ENCODE assay signal across 9 cellular contexts in the genomic region with DNA sequence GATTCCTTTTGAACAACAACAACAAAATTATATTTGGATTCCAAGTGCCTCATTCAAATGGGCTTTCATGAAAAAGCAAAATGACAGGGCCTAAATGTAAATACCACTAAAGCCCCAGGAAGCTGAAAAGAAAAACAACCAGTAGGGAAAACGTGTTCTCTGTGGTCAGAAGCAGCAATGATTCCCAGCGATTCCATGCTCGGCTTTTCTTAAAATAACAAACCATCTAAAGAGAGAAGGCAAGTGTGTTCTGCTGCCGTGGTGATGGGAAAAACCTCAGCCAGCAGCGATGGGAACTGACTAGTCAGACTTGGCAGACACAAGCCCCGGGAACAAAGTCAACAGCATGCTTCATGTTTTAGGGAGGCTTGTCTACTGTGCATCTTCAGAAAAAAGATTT.
DNase-seq lines count a peak whose midpoint lies in the region; ATAC-seq, FAIRE-seq and TF ChIP-seq lines count a peak whose summit lies in the region.
"Had no signal": no experiment of that assay in that cellular context is flagged by ENCODE, and none has a peak within 500 bp of the region (broad histone marks: within the 10 kb centered on the region; RNA-seq: fewer than 3 reads in every experiment).

No MANE protein-coding gene starts in this region.

- H3K9me3 ChIP-seq in A549: no peaks in the 10 kb centered on the region
- H3K9me3 ChIP-seq in Panc1 (ENCODE audit: control insufficient read depth, insufficient read depth, low read depth, low read length): no peaks in the 10 kb centered on the region
- no peaks in the 10 kb centered on the region for H3K9me3 ChIP-seq in fibroblast of lung (ENCODE audit: control insufficient read depth, insufficient read depth, low read depth, low read length)
- H3K9me3 ChIP-seq in CD4-positive, alpha-beta memory T cell (ENCODE audit: control insufficient read depth in 1 of 2, low read length in 2 of 2): no peaks in the 10 kb centered on the region

- H3K4me3 ChIP-seq in A549 (no peak overlapping the region), Panc1 (ENCODE audit: low read depth in 2 of 2, low read length in 2 of 2) (no peak overlapping the region), fibroblast of lung (replicated peaks in 1 of 4; ENCODE audit: control extremely low read depth in 1 of 4, insufficient read depth in 1 of 4, low read depth in 3 of 4, low read length in 4 of 4) (peak overlapping the region in 1 of 4 experiments; percentile 19)
- H3K4me3 ChIP-seq in CD4-positive, alpha-beta memory T cell (ENCODE audit: low read length in 2 of 2): no peak overlapping the region

- no peak for FAIRE-seq in A549 (lab: Jason Lieb, UNC)

- H3K79me2 ChIP-seq in fibroblast of lung (ENCODE audit: control insufficient read depth, insufficient read depth, low read length): peaks cover 11% of the 10 kb centered on the region

- H3K27me3 ChIP-seq in Panc1 (ENCODE audit: control insufficient read depth, insufficient read depth, low read length) (peaks cover 3% of the 10 kb centered on the region; the same call in 1 of the 2 replicates), fibroblast of lung (ENCODE audit: control insufficient read depth, insufficient read depth, low read length) (no peaks in the 10 kb centered on the region)
- no peaks in the 10 kb centered on the region for H3K27me3 ChIP-seq in CD4-positive, alpha-beta memory T cell (ENCODE audit: insufficient read depth, low read length)

- H3K27ac ChIP-seq in A549 (no peak overlapping the region), Panc1 (ENCODE audit: low read length) (no peak overlapping the region), fibroblast of lung (ENCODE audit: insufficient read depth, low read length) (peak overlapping the region; percentile 37)
- no peak overlapping the region for H3K27ac ChIP-seq in CD4-positive, alpha-beta memory T cell (ENCODE audit: low read depth, low read length)

- H3K27ac Mint-ChIP-seq in CD4-positive, alpha-beta memory T cell: peak overlapping the region in 1 of 7 donors; percentile 62

- in situ Hi-C loops in Panc1 (cut with HindIII; ENCODE audit: low pct_unique_long_range_greater_than_20kb, low sequenced_read_pairs): no loop called here

- POLR2A ChIA-PET in A549 (lab: Yijun Ruan, JAX) (no interaction called here), Panc1 (lab: Charles Lee) (no interaction called here)
- POLR2A ChIA-PET in CD4-positive, alpha-beta memory T cell (lab: Charles Lee; ENCODE audit: partially characterized antibody): no interaction called here

- H3K4me1 ChIP-seq in A549 (peaks cover 8% of the 10 kb centered on the region; the same call in 1 of the 3 replicates), Panc1 (ENCODE audit: control insufficient read depth, insufficient read depth, low read length) (no peaks in the 10 kb centered on the region), fibroblast of lung (ENCODE audit: control insufficient read depth, extremely low read depth, insufficient read depth, low read length) (peaks cover 9% of the 10 kb centered on the region)
- H3K4me1 ChIP-seq in CD4-positive, alpha-beta memory T cell (ENCODE audit: insufficient read depth, low read length): peaks cover 33% of the 10 kb centered on the region

- H3K4me3 Mint-ChIP-seq in CD4-positive, alpha-beta memory T cell: no peak overlapping the region
- H3K4me3 Mint-ChIP-seq: CD4-positive, CD25-positive, alpha-beta regulatory T cell had no signal

- H3K27me3 Mint-ChIP-seq in CD4-positive, alpha-beta memory T cell: no peaks in the 10 kb centered on the region
- H3K27me3 Mint-ChIP-seq: CD4-positive, CD25-positive, alpha-beta regulatory T cell had no signal

- TF ChIP-seq POLR2A in A549 (IDR thresholded peaks at IDR 0.05; ENCODE audit: low read length): no peak

- WGBS in A549 (ENCODE audit: missing lambda C conversion rate): 18% methylated on average over 6 of the region's 6 CpGs

- peaks cover 44 to 90% (median 59%) of the 10 kb centered on the region in 4 donors for H3K4me1 Mint-ChIP-seq in CD4-positive, alpha-beta memory T cell

- H2AFZ ChIP-seq in fibroblast of lung (ENCODE audit: low read length): no peak overlapping the region

- H3K9ac ChIP-seq in fibroblast of lung (ENCODE audit: insufficient read depth, low read length): no peak overlapping the region

- no peak for TF ChIP-seq CTCF in A549 (IDR thresholded peaks at IDR 0.05)
- TF ChIP-seq CTCF in Panc1 (IDR thresholded peaks at IDR 0.05): no peak
- TF ChIP-seq CTCF in fibroblast of lung (conservative IDR thresholded peaks at IDR 0.05 in 1 of 2, IDR thresholded peaks at IDR 0.05 in 1 of 2; ENCODE audit: low read depth in 1 of 2, low read length in 2 of 2): no peak

- H3K36me3 Mint-ChIP-seq in CD4-positive, alpha-beta memory T cell: peaks cover 8 to 22% of the 10 kb centered on the region in 2 donors

- DNase-seq in A549 (ENCODE audit: low read depth in 1 of 2, low spot score in 1 of 2) (peak in 1 of 2 experiments; percentile 10), Panc1 (ENCODE audit: low read depth, low spot score) (no peak), fibroblast of lung (ENCODE audit: low read depth in 2 of 2) (peak; percentile 98 to 99), myocyte (ENCODE audit: low read depth) (peak; percentile 94), NCI-H2029 (lab: John Stamatoyannopoulos, UW) (no peak)
- DNase-seq in CD4-positive, alpha-beta memory T cell: no peak
- no peak for DNase-seq in effector CD8-positive, alpha-beta T cell (lab: John Stamatoyannopoulos, UW)
- DNase-seq: CD4-positive, CD25-positive, alpha-beta regulatory T cell had no signal

- ATAC-seq in A549 (no peak), Panc1 (0 out of 2 replicates have a peak, but pooled peaks have one; percentile 34), HG03521 (IDR thresholded peaks at IDR 0.05; ENCODE audit: unreplicated experiment) (no peak)

- no peak for TF ChIP-seq RAD21 in A549 (conservative IDR thresholded peaks at IDR 0.05 in 1 of 2, IDR thresholded peaks at IDR 0.05 in 1 of 2)

- intact Hi-C loops in Panc1 (cut with micrococcal nuclease; ENCODE audit: unreplicated experiment): no loop called here
- intact Hi-C loops in CD4-positive, alpha-beta memory T cell (cut with micrococcal nuclease): no loop called here

- H3K4me2 ChIP-seq in A549 (0 out of 3 replicates have a peak overlapping the region, but pooled peaks have one; percentile 8), fibroblast of lung (ENCODE audit: extremely low read depth, insufficient read depth, low read length) (peak overlapping the region; percentile 55)

- BruUV-seq in Panc1 (replicated peaks; lab: Mats Ljungman, UMichigan): no TSS peak

- H3K9me3 Mint-ChIP-seq in CD4-positive, alpha-beta memory T cell: peaks cover 0 to 4% (median 2%) of the 10 kb centered on the region in 8 donors

- no peaks in the 10 kb centered on the region for H3K36me3 ChIP-seq in Panc1 (ENCODE audit: control insufficient read depth, insufficient read depth, low read length)
- no peaks in the 10 kb centered on the region for H3K36me3 ChIP-seq in fibroblast of lung (ENCODE audit: control insufficient read depth, insufficient read depth, low read length)
- no peaks in the 10 kb centered on the region for H3K36me3 ChIP-seq in CD4-positive, alpha-beta memory T cell (ENCODE audit: insufficient read depth, low read length)

- H4K20me1 ChIP-seq in fibroblast of lung (ENCODE audit: control insufficient read depth, extremely low read depth, insufficient read depth, low read length): no peaks in the 10 kb centered on the region

- TF ChIP-seq EP300 in A549 (IDR thresholded peaks at IDR 0.05): no peak

- CTCF ChIA-PET in A549 (lab: Yijun Ruan, JAX) (no interaction called here), Panc1 (lab: Charles Lee) (no interaction called here)
- CTCF ChIA-PET in CD4-positive, alpha-beta memory T cell (lab: Charles Lee; ENCODE audit: partially characterized antibody): interaction anchor here (1.6 kb wide), 1 partner anchor 13 kb away, joined by 3 read pairs; no protein-coding TSS in a partner anchor

TF ChIP-seq in A549, 52 proteins besides CTCF, POLR2A, EP300 and RAD21:
- TF ChIP-seq HOXB5 (CRISPR knock-in tag; IDR thresholded peaks at IDR 0.05) (no peak), NR3C1 (IDR thresholded peaks at IDR 0.05) (no peak), NPAS2 (CRISPR knock-in tag; IDR thresholded peaks at IDR 0.05; ENCODE audit: borderline replicate concordance) (no peak), JUNB (IDR thresholded peaks at IDR 0.05) (no peak), JUN (IDR thresholded peaks at IDR 0.05) (no peak), CEBPB (IDR thresholded peaks at IDR 0.05) (no peak), MYC (IDR thresholded peaks at IDR 0.05; ENCODE audit: borderline replicate concordance, low read length) (no peak), GATA3 (IDR thresholded peaks at IDR 0.05; ENCODE audit: borderline replicate concordance) (no peak)
- TF ChIP-seq, protein P1, sequence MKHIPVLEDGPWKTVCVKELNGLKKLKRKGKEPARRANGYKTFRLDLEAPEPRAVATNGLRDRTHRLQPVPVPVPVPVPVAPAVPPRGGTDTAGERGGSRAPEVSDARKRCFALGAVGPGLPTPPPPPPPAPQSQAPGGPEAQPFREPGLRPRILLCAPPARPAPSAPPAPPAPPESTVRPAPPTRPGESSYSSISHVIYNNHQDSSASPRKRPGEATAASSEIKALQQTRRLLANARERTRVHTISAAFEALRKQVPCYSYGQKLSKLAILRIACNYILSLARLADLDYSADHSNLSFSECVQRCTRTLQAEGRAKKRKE (CRISPR knock-in tag; IDR thresholded peaks at IDR 0.05; ENCODE audit: low read depth): no peak
- TF ChIP-seq, protein P2, sequence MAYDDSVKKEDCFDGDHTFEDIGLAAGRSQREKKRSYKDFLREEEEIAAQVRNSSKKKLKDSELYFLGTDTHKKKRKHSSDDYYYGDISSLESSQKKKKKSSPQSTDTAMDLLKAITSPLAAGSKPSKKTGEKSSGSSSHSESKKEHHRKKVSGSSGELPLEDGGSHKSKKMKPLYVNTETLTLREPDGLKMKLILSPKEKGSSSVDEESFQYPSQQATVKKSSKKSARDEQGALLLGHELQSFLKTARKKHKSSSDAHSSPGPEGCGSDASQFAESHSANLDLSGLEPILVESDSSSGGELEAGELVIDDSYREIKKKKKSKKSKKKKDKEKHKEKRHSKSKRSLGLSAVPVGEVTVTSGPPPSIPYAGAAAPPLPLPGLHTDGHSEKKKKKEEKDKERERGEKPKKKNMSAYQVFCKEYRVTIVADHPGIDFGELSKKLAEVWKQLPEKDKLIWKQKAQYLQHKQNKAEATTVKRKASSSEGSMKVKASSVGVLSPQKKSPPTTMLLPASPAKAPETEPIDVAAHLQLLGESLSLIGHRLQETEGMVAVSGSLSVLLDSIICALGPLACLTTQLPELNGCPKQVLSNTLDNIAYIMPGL (CRISPR knock-in tag; IDR thresholded peaks at IDR 0.05; ENCODE audit: borderline replicate concordance): no peak

Comparison
In these comparisons a context has a peak if more than half of its experiments do, and no peak if none do; other contexts are left out.
1. DNase-seq: peak in fibroblast of lung (2 of 2) and myocyte (single experiment); none in Panc1 (single experiment), CD4-positive, alpha-beta memory T cell (0 of 5), NCI-H2029 (single experiment) and effector CD8-positive, alpha-beta T cell (single experiment).